26 cellular contexts compared by ENCODE assay signal in genomic region chr5:2172471-2172870, GRCh38.
"Had no signal": no experiment of that assay in that cellular context is flagged by ENCODE, and none has a peak within 500 bp of the region (broad histone marks: within the 10 kb centered on the region; RNA-seq: fewer than 3 reads in every experiment).

No MANE protein-coding gene starts in this region.

- H3K4me1 Mint-ChIP-seq: naive thymus-derived CD4-positive, alpha-beta T cell; stimulated activated naive CD8-positive, alpha-beta T cell treated with anti-CD3 and anti-CD28 coated beads, Interleukin-15, amount 100 ng/mL, for 72 hours had no signal

- H3K4me3 ChIP-seq: dorsolateral prefrontal cortex, hepatocyte, left lung, right lobe of liver, suprapubic skin, transverse colon, vagina had no signal

- ATAC-seq: left lung; naive thymus-derived CD4-positive, alpha-beta T cell; right lobe of liver; stimulated activated naive CD8-positive, alpha-beta T cell treated with anti-CD3 and anti-CD28 coated beads, Interleukin-15, amount 100 ng/mL, for 72 hours had no signal

- H3K27ac ChIP-seq: dorsolateral prefrontal cortex, hepatocyte, left lung, neutrophil, parathyroid adenoma, right lobe of liver, suprapubic skin, transverse colon, vagina had no signal

- H3K9me3 Mint-ChIP-seq: naive thymus-derived CD4-positive, alpha-beta T cell; nephron; stimulated activated naive CD8-positive, alpha-beta T cell treated with anti-CD3 and anti-CD28 coated beads, Interleukin-15, amount 100 ng/mL, for 72 hours had no signal

- H3K4me1 ChIP-seq: left lung, parathyroid adenoma, right lobe of liver, transverse colon, vagina had no signal

- H3K79me2 ChIP-seq: hepatocyte, parathyroid adenoma had no signal

- H3K36me3 Mint-ChIP-seq: naive thymus-derived CD4-positive, alpha-beta T cell had no signal

- H3K36me3 ChIP-seq: left lung, neutrophil, right lobe of liver, suprapubic skin, transverse colon, vagina had no signal

- H3K4me3 Mint-ChIP-seq: naive thymus-derived CD4-positive, alpha-beta T cell; stimulated activated naive CD8-positive, alpha-beta T cell treated with anti-CD3 and anti-CD28 coated beads, Interleukin-15, amount 100 ng/mL, for 72 hours had no signal

- H3K27ac Mint-ChIP-seq: naive thymus-derived CD4-positive, alpha-beta T cell; progenitor cell of endocrine pancreas; stimulated activated naive CD8-positive, alpha-beta T cell treated with anti-CD3 and anti-CD28 coated beads, Interleukin-15, amount 100 ng/mL, for 72 hours had no signal

- H3K9me3 ChIP-seq: left lung, neutrophil, right lobe of liver, suprapubic skin, transverse colon, vagina had no signal

- FAIRE-seq: colon, frontal cortex, kidney, small intestine had no signal

- H2AFZ ChIP-seq: hepatocyte, parathyroid adenoma had no signal

- DNase-seq: effector CD4-positive, alpha-beta T cell; head of caudate nucleus; kidney; left lung; mesenchymal stem cell; midbrain; naive thymus-derived CD4-positive, alpha-beta T cell; small intestine; stimulated activated CD4-positive, alpha-beta T cell treated with anti-CD3 and anti-CD28 coated beads, Interleukin-12 subunit alpha, Interleukin-12 subunit beta, amount 100 ng/mL, for 4 hours; stimulated activated CD4-positive, alpha-beta T cell treated with anti-CD3 and anti-CD28 coated beads, Interleukin-1b, Interleukin-23, amount 100 ng/mL, for 48 hours; stimulated activated CD4-positive, alpha-beta T cell treated with anti-CD3 and anti-CD28 coated beads, Interleukin-4, amount 100 ng/mL, for 1 hour; stimulated activated CD8-positive, alpha-beta memory T cell treated with anti-CD3 and anti-CD28 coated beads, Interleukin-4, amount 100 ng/mL, for 48 hours; stimulated activated naive CD4-positive, alpha-beta T cell; stimulated activated naive CD8-positive, alpha-beta T cell treated with anti-CD3 and anti-CD28 coated beads, Interleukin-15, amount 100 ng/mL, for 72 hours; transverse colon had no signal

- H3K9ac ChIP-seq: parathyroid adenoma had no signal

- H3K27me3 ChIP-seq: hepatocyte, right lobe of liver, transverse colon, vagina had no signal
